Comparison of ENCODE assay signal across 14 cellular contexts in genomic region chr18:14189858-14190257, GRCh38. TPM values are rescaled to one million over a fixed set of nuclear protein-coding genes. Genes with fewer than 3 reads are reported as not detected.
DNase-seq lines count a peak whose midpoint lies in the region; ATAC-seq and TF ChIP-seq lines count a peak whose summit lies in the region.
"Had no signal": no experiment of that assay in that cellular context is flagged by ENCODE, and none has a peak within 500 bp of the region (broad histone marks: within the 10 kb centered on the region; RNA-seq: fewer than 3 reads in every experiment).

No MANE protein-coding gene starts in this region.

- peak; percentile 25 for ATAC-seq in GM19468 (IDR thresholded peaks at IDR 0.05; ENCODE audit: extremely low read depth, unreplicated experiment)
- ATAC-seq: naive thymus-derived CD4-positive, alpha-beta T cell had no signal

- DNase-seq in AG09309 (ENCODE audit: low read depth) (peak; percentile 35), RPMI7951 (ENCODE audit: low read depth) (peak; percentile 79), fibroblast of the aortic adventitia (ENCODE audit: low read depth) (peak; percentile 65), KBM-7 (no peak), HEK293T (ENCODE audit: extremely low spot score) (no peak), NOMO-1 (lab: John Stamatoyannopoulos, UW; ENCODE audit: unreplicated experiment in 2 of 2) (no peak), GM03348 (ENCODE audit: low spot score) (no peak)
- DNase-seq: COR-L47; H7; naive thymus-derived CD4-positive, alpha-beta T cell; NCI-H2081 treated with DMSO at 0.1 percent for 48 hours; Right ventricle myocardium superior had no signal

- in situ Hi-C loops in KBM-7 (cut with MboI; ENCODE audit: low pct_unique_long_range_greater_than_20kb, low sequenced_read_pairs) = no loop called here

- TF ChIP-seq CTCF in AG09309 (IDR thresholded peaks at IDR 0.05; ENCODE audit: control insufficient read depth, insufficient read depth, low read depth, low read length, missing control alignments) = no peak
- no peak for TF ChIP-seq CTCF in fibroblast of the aortic adventitia (IDR thresholded peaks at IDR 0.05; ENCODE audit: insufficient read depth, low read length)

- POLR2A ChIA-PET in HEK293T (lab: Yijun Ruan, JAX) = no interaction called here

- H3K4me3 ChIP-seq in AG09309 (ENCODE audit: control insufficient read depth, low read depth, low read length) (no peak overlapping the region), fibroblast of the aortic adventitia (ENCODE audit: low read depth, low read length) (no peak overlapping the region)
- H3K4me3 ChIP-seq: tibial nerve had no signal

- CTCF ChIA-PET in HEK293T (lab: Yijun Ruan, JAX) = no interaction called here

TF ChIP-seq in HEK293T, 16 proteins besides CTCF, POLR2A, EP300 and RAD21:
- TF ChIP-seq LEF1 (IDR thresholded peaks at IDR 0.05; ENCODE audit: borderline replicate concordance) (no peak), FOXK2 (IDR thresholded peaks at IDR 0.05) (no peak), ELF4 (IDR thresholded peaks at IDR 0.05) (no peak), CTBP1 (IDR thresholded peaks at IDR 0.05; ENCODE audit: borderline replicate concordance) (no peak), ZNF384 (IDR thresholded peaks at IDR 0.05) (no peak), NFRKB (IDR thresholded peaks at IDR 0.05) (no peak), BHLHE40 (IDR thresholded peaks at IDR 0.05; ENCODE audit: borderline replicate concordance) (no peak), FOXA1 (IDR thresholded peaks at IDR 0.05) (no peak), L3MBTL2 (conservative IDR thresholded peaks at IDR 0.05) (no peak), PKNOX1 (IDR thresholded peaks at IDR 0.05) (no peak), TARDBP (IDR thresholded peaks at IDR 0.05) (no peak), SP1 (IDR thresholded peaks at IDR 0.05) (no peak), SUZ12 (IDR thresholded peaks at IDR 0.05) (no peak), FOXM1 (IDR thresholded peaks at IDR 0.05; ENCODE audit: borderline replicate concordance) (no peak), ARNT (IDR thresholded peaks at IDR 0.05) (no peak), HDGF (IDR thresholded peaks at IDR 0.05; ENCODE audit: borderline replicate concordance) (no peak)

RNA-seq across cellular contexts. Expression of gene ZNF519, which starts 57.6 kb away (rescaled TPM):
- 7.6 and 10.3 TPM in 2 replicates for total RNA-seq in RPMI7951 (2014; rRNA removed; shearing (Covaris generic))
- 11.5 TPM in 2 replicates for total RNA-seq in fibroblast of the aortic adventitia (ENCODE audit: low replicate concordance)

Comparison
In these comparisons a context has a peak if more than half of its experiments do, and no peak if none do; other contexts are left out.
1. DNase-seq: peak in AG09309 (single experiment), RPMI7951 (single experiment) and fibroblast of the aortic adventitia (single experiment); none in KBM-7 (single experiment), HEK293T (single experiment), NOMO-1 (0 of 2) and GM03348 (single experiment).